18 cellular contexts compared by ENCODE assay signal in the genomic region with DNA sequence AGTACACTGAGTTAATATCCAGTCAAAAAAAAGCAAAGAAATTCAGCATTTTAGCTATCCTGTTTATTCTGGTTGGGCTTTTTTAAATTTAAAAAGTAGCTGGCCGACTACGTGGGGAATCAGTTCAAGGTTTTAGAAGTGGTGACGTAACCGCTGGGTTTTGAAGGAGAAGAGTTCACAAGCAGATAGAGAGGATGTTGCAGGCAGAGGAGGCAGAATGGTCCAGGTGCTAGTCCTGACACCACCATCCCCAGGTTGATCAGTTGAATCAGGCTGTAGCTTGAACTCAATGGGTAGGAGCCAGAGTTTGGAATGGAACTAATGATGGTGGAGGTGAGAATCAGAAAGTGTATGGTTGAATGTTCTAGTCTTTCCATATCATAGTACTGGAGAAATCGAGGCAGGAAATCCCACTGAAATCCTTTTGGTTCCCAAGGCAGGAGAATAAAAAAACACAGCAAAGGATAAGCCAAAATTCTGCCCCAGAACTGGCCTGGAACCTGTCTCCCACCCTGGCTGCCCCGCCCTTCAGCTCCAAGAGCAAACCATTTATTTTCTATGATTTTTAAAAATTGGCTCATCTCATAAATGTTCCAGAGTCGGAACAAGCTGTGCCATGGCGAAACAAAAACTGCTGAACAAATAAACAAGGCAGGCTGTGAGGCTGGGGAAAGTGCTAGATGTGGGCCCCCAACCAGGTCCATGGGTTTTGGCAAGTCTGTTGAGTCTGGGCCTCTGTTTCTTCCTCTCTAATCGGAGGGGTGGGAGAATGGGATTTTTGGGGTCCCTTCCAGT. TPM values are rescaled to one million over a fixed set of nuclear protein-coding genes. Genes with fewer than 3 reads are reported as not detected.
A peak's percentile ranks its signal among the peaks of the same experiment; 100 is the strongest.
DNase-seq lines count a peak whose midpoint lies in the region; ATAC-seq, FAIRE-seq and TF ChIP-seq lines count a peak whose summit lies in the region.
"Had no signal": no experiment of that assay in that cellular context is flagged by ENCODE, and none has a peak within 500 bp of the region (broad histone marks: within the 10 kb centered on the region; RNA-seq: fewer than 3 reads in every experiment).

No MANE protein-coding gene starts in this region.

- no peak for TF ChIP-seq EP300 in H1 (IDR thresholded peaks at IDR 0.05; ENCODE audit: borderline replicate concordance in 1 of 2, low read depth in 2 of 2, low read length in 2 of 2)

- no peak overlapping the region for H2BK20ac ChIP-seq in H1 (ENCODE audit: low read length)

- H3K9me3 ChIP-seq in H1 (ENCODE audit: insufficient read depth in 2 of 2, low read depth in 1 of 2, low read length in 1 of 2) (no peaks in the 10 kb centered on the region), tibial artery (no peaks in the 10 kb centered on the region)
- H3K9me3 ChIP-seq: colonic mucosa, thyroid gland had no signal

- no peak for TF ChIP-seq RAD21 in H1 (IDR thresholded peaks at IDR 0.05 in 1 of 2, conservative IDR thresholded peaks at IDR 0.05 in 1 of 2; ENCODE audit: low read depth in 2 of 2, low read length in 2 of 2)

- TF ChIP-seq POLR2A in H1 (IDR thresholded peaks at IDR 0.05; ENCODE audit: control extremely low read depth in 1 of 2, low read depth in 2 of 2, low read length in 2 of 2): no peak

- no peak overlapping the region for H4K8ac ChIP-seq in H1 (ENCODE audit: extremely low read depth, insufficient read depth, low read length)

- no peak overlapping the region for H2BK120ac ChIP-seq in H1 (replicated peaks; ENCODE audit: low read depth, low read length)

- no peaks in the 10 kb centered on the region for H3K36me3 Mint-ChIP-seq in activated naive CD8-positive, alpha-beta T cell treated with anti-CD3 and anti-CD28 coated beads, Interleukin-2, amount 50 U/mL, for 24 hours (ENCODE audit: low read depth)
- no peaks in the 10 kb centered on the region for H3K36me3 Mint-ChIP-seq in activated naive CD8-positive, alpha-beta T cell treated with anti-CD3 and anti-CD28 coated beads for 36 hours
- H3K36me3 Mint-ChIP-seq: naive thymus-derived CD8-positive, alpha-beta T cell had no signal

- POLR2A ChIA-PET in H1 (lab: Charles Lee; ENCODE audit: partially characterized antibody): interaction anchor here (1.0 to 2.6 kb wide), 3 partner anchors 9 to 79 kb away, joined by 3 to 11 read pairs (median 3); a partner anchor contains a TSS

- H4K20me1 ChIP-seq in H1 (replicated peaks in 1 of 2; ENCODE audit: control insufficient read depth in 1 of 2, insufficient read depth in 2 of 2, low read length in 2 of 2): no peaks in the 10 kb centered on the region

- peaks cover 0 to 7% (median under 1%) of the 10 kb centered on the region in 4 experiments; a peak in 4 of 7 replicates for H3K4me1 ChIP-seq in H1 (replicated peaks in 1 of 4; ENCODE audit: control insufficient read depth in 3 of 4, insufficient read depth in 4 of 4, low read length in 3 of 4)
- H3K4me1 ChIP-seq in tibial artery: peaks cover 4 to 89% (median 50%) of the 10 kb centered on the region in 4 donors
- H3K4me1 ChIP-seq: colonic mucosa had no signal

- no peaks in the 10 kb centered on the region for H3K9me3 Mint-ChIP-seq in activated naive CD8-positive, alpha-beta T cell treated with anti-CD3 and anti-CD28 coated beads, Interleukin-2, amount 50 U/mL, for 24 hours
- no peaks in the 10 kb centered on the region for H3K9me3 Mint-ChIP-seq in activated naive CD8-positive, alpha-beta T cell treated with anti-CD3 and anti-CD28 coated beads for 36 hours
- H3K9me3 Mint-ChIP-seq: CD4-positive, alpha-beta T cell; naive thymus-derived CD8-positive, alpha-beta T cell had no signal

- no peak overlapping the region for H3K18ac ChIP-seq in H1 (ENCODE audit: extremely low read depth, low read length)

- H4K5ac ChIP-seq in H1 (ENCODE audit: insufficient read length, low read depth, low read length): no peak overlapping the region

- H3K9ac ChIP-seq in H1 (replicated peaks in 1 of 4; ENCODE audit: extremely low read depth in 1 of 4, low read depth in 3 of 4, low read length in 3 of 4): no peak overlapping the region

- H2BK15ac ChIP-seq in H1 (ENCODE audit: low read length): no peak overlapping the region

- H2AK5ac ChIP-seq in H1 (ENCODE audit: low read depth, low read length): peak overlapping the region; percentile 59; the same call in 1 of the 2 replicates

- ATAC-seq in activated naive CD8-positive, alpha-beta T cell treated with anti-CD3 and anti-CD28 coated beads, Interleukin-2, amount 50 U/mL, for 24 hours: no peak
- ATAC-seq in HG03520 (IDR thresholded peaks at IDR 0.05; ENCODE audit: unreplicated experiment) (no peak), GM18517 (IDR thresholded peaks at IDR 0.05; ENCODE audit: unreplicated experiment) (no peak)
- ATAC-seq: naive thymus-derived CD8-positive, alpha-beta T cell had no signal

- H3K79me1 ChIP-seq in H1 (ENCODE audit: low read depth, low read length): no peaks in the 10 kb centered on the region

- H3K4me3 ChIP-seq in H1 (ENCODE audit: extremely low read depth in 1 of 4, insufficient read depth in 2 of 4, low read depth in 3 of 4, low read length in 4 of 4) (no peak overlapping the region), tibial artery (no peak overlapping the region)
- H3K4me3 ChIP-seq: colonic mucosa, thyroid gland had no signal

- H3K79me2 ChIP-seq in H1 (ENCODE audit: control insufficient read depth in 1 of 2, insufficient read depth in 2 of 2, low read length in 2 of 2): no peaks in the 10 kb centered on the region

- H3K4me2 ChIP-seq in H1 (ENCODE audit: insufficient read depth in 1 of 2, low read depth in 2 of 2, low read length in 2 of 2): no peak overlapping the region

- TF ChIP-seq CTCF in H1 (IDR thresholded peaks at IDR 0.05; ENCODE audit: control extremely low read depth in 1 of 3, insufficient read depth in 1 of 3, low read depth in 1 of 3, low read length in 3 of 3): no peak
- TF ChIP-seq CTCF in tibial artery (IDR thresholded peaks at IDR 0.05): no peak

- H2AFZ ChIP-seq in H1 (ENCODE audit: low read length): no peak overlapping the region

- peaks cover 8% of the 10 kb centered on the region for H3K27me3 Mint-ChIP-seq in activated naive CD8-positive, alpha-beta T cell treated with anti-CD3 and anti-CD28 coated beads, Interleukin-2, amount 50 U/mL, for 24 hours
- H3K27me3 Mint-ChIP-seq in activated naive CD8-positive, alpha-beta T cell treated with anti-CD3 and anti-CD28 coated beads for 36 hours: no peaks in the 10 kb centered on the region
- H3K27me3 Mint-ChIP-seq: CD4-positive, alpha-beta T cell; naive thymus-derived CD8-positive, alpha-beta T cell had no signal

- no peak for DNase-seq in activated naive CD8-positive, alpha-beta T cell treated with anti-CD3 and anti-CD28 coated beads, Interleukin-2, amount 50 U/mL, for 24 hours
- no peak for DNase-seq in activated naive CD8-positive, alpha-beta T cell treated with anti-CD3 and anti-CD28 coated beads for 36 hours
- DNase-seq in H1 (ENCODE audit: low read depth in 1 of 2, low spot score in 2 of 2) (peak in 1 of 2 experiments; percentile 3), mesenteric fat pad (ENCODE audit: low spot score) (peak; percentile 55), tibial artery (peak; percentile 87 to 92), NCI-H2029 treated with DMSO at 0.1 percent for 48 hours (lab: John Stamatoyannopoulos, UW) (no peak)
- DNase-seq: activated T-cell treated with anti-CD3 and anti-CD28 coated beads, Interleukin-2, amount 50 U/mL, for 48 hours; CD4-positive, alpha-beta T cell; colonic mucosa; EL; Kasumi-1; naive thymus-derived CD8-positive, alpha-beta T cell; NCI-H1436 treated with DMSO at 0.1 percent for 48 hours; stimulated activated CD4-positive, alpha-beta T cell treated with anti-CD3 and anti-CD28 coated beads, Interleukin-2, amount 100 ng/mL, for 48 hours; thyroid gland had no signal

- no peaks in the 10 kb centered on the region for H3K36me3 ChIP-seq in H1 (ENCODE audit: control insufficient read depth in 2 of 4, insufficient read depth in 4 of 4, low read length in 3 of 4)
- H3K36me3 ChIP-seq in tibial artery: no peaks in the 10 kb centered on the region
- H3K36me3 ChIP-seq: colonic mucosa, thyroid gland had no signal

- H2BK12ac ChIP-seq in H1 (ENCODE audit: low read depth, low read length): no peak overlapping the region

- peaks cover 29% of the 10 kb centered on the region for H3K4me1 Mint-ChIP-seq in activated naive CD8-positive, alpha-beta T cell treated with anti-CD3 and anti-CD28 coated beads, Interleukin-2, amount 50 U/mL, for 24 hours
- H3K4me1 Mint-ChIP-seq in activated naive CD8-positive, alpha-beta T cell treated with anti-CD3 and anti-CD28 coated beads for 36 hours: peaks cover 13% of the 10 kb centered on the region

- no peaks in the 10 kb centered on the region for H3K27me3 ChIP-seq in H1 (replicated peaks in 1 of 4; ENCODE audit: control insufficient read depth in 3 of 4, extremely low read depth in 1 of 4, insufficient read depth in 3 of 4, low read length in 3 of 4)
- H3K27me3 ChIP-seq in tibial artery: no peaks in the 10 kb centered on the region
- H3K27me3 ChIP-seq: colonic mucosa, thyroid gland had no signal

- H3K23me2 ChIP-seq in H1 (ENCODE audit: low read depth, low read length): no peaks in the 10 kb centered on the region

- no peak overlapping the region for H3K4ac ChIP-seq in H1 (replicated peaks; ENCODE audit: insufficient read length, low read depth, low read length)

- intact Hi-C loops in tibial artery (cut with DNase I; ENCODE audit: low total_unique reads): loop anchor here (5.0 kb wide), 1 partner anchor 925 kb away; no protein-coding TSS in a partner anchor

- FAIRE-seq in H1 (lab: Jason Lieb, UNC): no peak
- FAIRE-seq: A204.1 had no signal

- no peak overlapping the region for H3K14ac ChIP-seq in H1 (ENCODE audit: insufficient read length)

- H3K4me3 Mint-ChIP-seq in activated naive CD8-positive, alpha-beta T cell treated with anti-CD3 and anti-CD28 coated beads, Interleukin-2, amount 50 U/mL, for 24 hours: no peak overlapping the region
- no peak overlapping the region for H3K4me3 Mint-ChIP-seq in activated naive CD8-positive, alpha-beta T cell treated with anti-CD3 and anti-CD28 coated beads for 36 hours
- H3K4me3 Mint-ChIP-seq: CD4-positive, alpha-beta T cell; naive thymus-derived CD8-positive, alpha-beta T cell had no signal

- no peak overlapping the region for H2BK5ac ChIP-seq in H1 (ENCODE audit: low read depth, low read length)

- no peak overlapping the region for H3K23ac ChIP-seq in H1 (ENCODE audit: insufficient read length)

- no peak overlapping the region for H3K56ac ChIP-seq in H1 (replicated peaks; ENCODE audit: insufficient read length, low read depth, low read length)

- H3K27ac ChIP-seq in H1 (ENCODE audit: low read depth, low read length) (no peak overlapping the region), tibial artery (peak overlapping the region; percentile 94 to 97)

- CTCF ChIA-PET in H1 (lab: Charles Lee; ENCODE audit: partially characterized antibody): interaction anchor here (0.8 to 3.3 kb wide), 5 partner anchors 16 to 138 kb away, joined by 3 to 18 read pairs (median 3); no protein-coding TSS in a partner anchor

- no peak overlapping the region for H4K91ac ChIP-seq in H1 (replicated peaks; ENCODE audit: insufficient read length, low read length)

- 91% methylated on average over 9 of the region's 9 CpGs; no CpG with 5 or more reads in 1 of the 2 experiments for WGBS in H1 (ENCODE audit: extremely low coverage in 1 of 2, insufficient coverage in 1 of 2, insufficient read length in 1 of 2, insufficient replicate concordance in 2 of 2, low coverage in 1 of 2, low lambda C conversion rate in 2 of 2, missing lambda C conversion rate in 1 of 2), 2 experiments

- peak overlapping the region; percentile 16 for H3K27ac Mint-ChIP-seq in activated naive CD8-positive, alpha-beta T cell treated with anti-CD3 and anti-CD28 coated beads, Interleukin-2, amount 50 U/mL, for 24 hours
- H3K27ac Mint-ChIP-seq in activated naive CD8-positive, alpha-beta T cell treated with anti-CD3 and anti-CD28 coated beads for 36 hours: no peak overlapping the region
- H3K27ac Mint-ChIP-seq: CD4-positive, alpha-beta T cell had no signal

RNA-seq across cellular contexts. Expression of a gene that starts 44.0 kb away (rescaled TPM):
- total RNA-seq in activated naive CD8-positive, alpha-beta T cell treated with anti-CD3 and anti-CD28 coated beads for 36 hours: 10 to 100 TPM; 25.5 to 26.6 TPM
- total RNA-seq in H1 (2021; fragmentation: NEBNext Ultra II Directional; extraction: Animal tissue kit (Norgen Biotek cat#: 25700)): 18.4 and 18.8 TPM in 2 replicates
- polyA plus RNA-seq in H1 (2011; rRNA removed): 8.1 and 8.3 TPM in 2 replicates
- polyA plus RNA-seq in H1 (2011; cell fraction: cytosol; rRNA removed): 12.2 TPM
- 10.8 TPM for polyA plus RNA-seq in H1 (2011; cell fraction: nucleus; rRNA removed)
- polyA plus RNA-seq in H1 (2012, experiment 1 of 2): 14.6 to 19.8 TPM (median 14.7 TPM) in 4 replicates
- polyA plus RNA-seq in H1 (2012, experiment 2 of 2): 1.2 TPM
- 17.9 TPM for polyA plus RNA-seq in H1 (2013, experiment 1 of 2)
- 16.9 TPM for polyA plus RNA-seq in H1 (2013, experiment 2 of 2)
- 5.1 and 7.2 TPM in 2 replicates for polyA minus RNA-seq in H1 (2011; rRNA and poly(A)+ RNA removed)
- polyA minus RNA-seq in H1 (2011; cell fraction: cytosol; rRNA and poly(A)+ RNA removed): 11.5 TPM
- polyA minus RNA-seq in H1 (2011; cell fraction: nucleus; rRNA and poly(A)+ RNA removed): 9.9 TPM
- total RNA-seq in mesenteric fat pad: 18.0 TPM

RNA-seq across cellular contexts. Expression of a gene that starts 44.2 kb away (rescaled TPM):
- 10 to 100 TPM; 26.2 to 26.6 TPM for total RNA-seq in activated naive CD8-positive, alpha-beta T cell treated with anti-CD3 and anti-CD28 coated beads for 36 hours
- total RNA-seq in H1 (2021; fragmentation: NEBNext Ultra II Directional; extraction: Animal tissue kit (Norgen Biotek cat#: 25700)): 21.8 and 22.2 TPM in 2 replicates
- polyA plus RNA-seq in H1 (2011; rRNA removed): 24.6 and 26.6 TPM in 2 replicates
- polyA plus RNA-seq in H1 (2011; cell fraction: cytosol; rRNA removed): 33.6 TPM
- 46.0 TPM for polyA plus RNA-seq in H1 (2011; cell fraction: nucleus; rRNA removed)
- polyA plus RNA-seq in H1 (2012, experiment 1 of 2): 22.3 to 24.8 TPM (median 23.1 TPM) in 4 replicates
- polyA plus RNA-seq in H1 (2012, experiment 2 of 2): 5.9 TPM
- 19.2 TPM for polyA plus RNA-seq in H1 (2013, experiment 1 of 2)
- polyA plus RNA-seq in H1 (2013, experiment 2 of 2): 18.0 TPM
- 28.8 and 31.7 TPM in 2 replicates for polyA minus RNA-seq in H1 (2011; rRNA and poly(A)+ RNA removed)
- 22.2 TPM for polyA minus RNA-seq in H1 (2011; cell fraction: cytosol; rRNA and poly(A)+ RNA removed)
- 30.2 TPM for polyA minus RNA-seq in H1 (2011; cell fraction: nucleus; rRNA and poly(A)+ RNA removed)
- total RNA-seq in mesenteric fat pad: 28.1 TPM

Comparison
In these comparisons a context has a peak if more than half of its experiments do, and no peak if none do; other contexts are left out.
1. DNase-seq: peak in mesenteric fat pad (single experiment) and tibial artery (2 of 2); none in activated naive CD8-positive, alpha-beta T cell treated with anti-CD3 and anti-CD28 coated beads, Interleukin-2, amount 50 U/mL, for 24 hours (single experiment), activated naive CD8-positive, alpha-beta T cell treated with anti-CD3 and anti-CD28 coated beads for 36 hours (single experiment) and NCI-H2029 treated with DMSO at 0.1 percent for 48 hours (single experiment).